ENCODE assay signal across 8 cellular contexts in genomic region chrX:153599192-153600031, GRCh38. TPM values are rescaled to one million over a fixed set of nuclear protein-coding genes. Genes with fewer than 3 reads are reported as not detected.
DNase-seq lines count a peak whose midpoint lies in the region.

No MANE protein-coding gene starts in this region.

- H2AFZ ChIP-seq in neuronal stem cell (ENCODE audit: low read length), result peak overlapping the region; percentile 84

- H3K27ac ChIP-seq in neuronal stem cell (replicated peaks; ENCODE audit: low read length), result no peak overlapping the region

- no CpG with 5 or more reads among the region's 79 CpGs for WGBS in neuronal stem cell (ENCODE audit: extremely low coverage in 2 of 2, insufficient read length in 2 of 2, insufficient replicate concordance in 1 of 2), 2 donors

- no peaks in the 10 kb centered on the region for H3K4me1 ChIP-seq in neuronal stem cell (ENCODE audit: control insufficient read depth in 2 of 2, insufficient read depth in 1 of 2, low read depth in 1 of 2, low read length in 2 of 2)

- H3K4me2 ChIP-seq in neuronal stem cell (ENCODE audit: insufficient read depth, low read length, poor library complexity, severe bottlenecking), result peak overlapping the region; percentile 56

- no peak overlapping the region for H2BK15ac ChIP-seq in neuronal stem cell (ENCODE audit: low read length)

- no peak overlapping the region for H2AK5ac ChIP-seq in neuronal stem cell (ENCODE audit: low read depth, low read length)

- H3K36me3 ChIP-seq in neuronal stem cell (replicated peaks in 1 of 2; ENCODE audit: control insufficient read depth in 2 of 2, insufficient read depth in 2 of 2, low read length in 2 of 2), result peaks cover 0 to 5% of the 10 kb centered on the region in 2 donors

- H3K9ac ChIP-seq in neuronal stem cell (ENCODE audit: low read depth, low read length, poor library complexity), result peak overlapping the region; percentile 84

- no peak overlapping the region for H2BK12ac ChIP-seq in neuronal stem cell (ENCODE audit: low read length)

- no peak overlapping the region for H3K23ac ChIP-seq in neuronal stem cell (ENCODE audit: low read depth, low read length, poor library complexity)

- H3K27me3 ChIP-seq in neuronal stem cell (ENCODE audit: control insufficient read depth in 3 of 3, insufficient read depth in 3 of 3, low read depth in 1 of 3, low read length in 3 of 3), result peaks cover 0 to 18% (median 0%) of the 10 kb centered on the region in 3 experiments

- no peak overlapping the region for H4K91ac ChIP-seq in neuronal stem cell (ENCODE audit: low read depth, low read length, poor library complexity)

- no peak overlapping the region for H4K8ac ChIP-seq in neuronal stem cell (ENCODE audit: low read depth, low read length)

- H3K4ac ChIP-seq in neuronal stem cell (ENCODE audit: low read length), result no peak overlapping the region

- no peak overlapping the region for H3K14ac ChIP-seq in neuronal stem cell (ENCODE audit: low read length)

- peak overlapping the region; percentile 71 for H3K18ac ChIP-seq in neuronal stem cell (ENCODE audit: low read length)

- peaks cover 0 to 4% of the 10 kb centered on the region in 2 donors for H3K9me3 ChIP-seq in neuronal stem cell (replicated peaks in 1 of 2; ENCODE audit: control insufficient read depth in 2 of 2, insufficient read depth in 1 of 2, low read depth in 1 of 2, low read length in 2 of 2)

- DNase-seq in Daoy (ENCODE audit: low read depth) (peak; percentile 90), GOT3 (lab: John Stamatoyannopoulos, UW) (peak; percentile 53), LHCN-M2 (ENCODE audit: low read depth) (peak; percentile 80), SHP77 treated with DMSO at 0.1 percent for 48 hours (lab: John Stamatoyannopoulos, UW) (peak; percentile 35), foreskin melanocyte (peak; percentile 57), neuronal stem cell (ENCODE audit: low spot score) (peak; percentile 81), stromal cell of bone marrow (ENCODE audit: low read depth) (peak; percentile 56)
- peak; percentile 74 for DNase-seq in activated gamma-delta T cell treated with anti-CD3 and anti-CD28 coated beads, Interleukin-2, amount 50 U/mL, for 16 hours (ENCODE audit: low read depth)

- peaks cover 6% of the 10 kb centered on the region for H3K79me1 ChIP-seq in neuronal stem cell (ENCODE audit: low read depth, low read length)

- peak overlapping the region; percentile 67 to 91 for H3K4me3 ChIP-seq in neuronal stem cell (ENCODE audit: low read length in 2 of 2)

- H2BK120ac ChIP-seq in neuronal stem cell (ENCODE audit: low read depth, low read length), result no peak overlapping the region

- no peak overlapping the region for H2BK5ac ChIP-seq in neuronal stem cell (ENCODE audit: low read length)

RNA-seq across cellular contexts. Expression of gene CCNQ, which starts 0.5 kb away (rescaled TPM):
- 37.3 and 41.5 TPM in 2 replicates for total RNA-seq in Daoy (2014; rRNA removed; shearing (Covaris generic))
- 35.3 and 40.1 TPM in 2 replicates for total RNA-seq in LHCN-M2 (2014; rRNA removed)
- 33.3 TPM for polyA plus RNA-seq in LHCN-M2 (2012)
- 24.9 TPM for polyA plus RNA-seq in neuronal stem cell (2013, experiment 1 of 2)
- polyA plus RNA-seq in neuronal stem cell (2013, experiment 2 of 2), result 25.1 TPM

RNA-seq across cellular contexts. Expression of gene DUSP9, which starts 47.6 kb away (rescaled TPM):
- 10.2 and 16.4 TPM in 2 replicates for total RNA-seq in Daoy (2014; rRNA removed; shearing (Covaris generic))
- not detected in 2 replicates for total RNA-seq in LHCN-M2 (2014; rRNA removed)
- polyA plus RNA-seq in LHCN-M2 (2012), result 0.02 TPM
- polyA plus RNA-seq in neuronal stem cell (2013, experiment 1 of 2), result 1.5 TPM
- polyA plus RNA-seq in neuronal stem cell (2013, experiment 2 of 2), result 1.4 TPM

Comparison
In these comparisons a context has a peak if more than half of its experiments do, and no peak if none do; other contexts are left out.
1. DNase-seq: peak in every context shown above with its lines; median percentile 90 in Daoy; 81 in neuronal stem cell; 80 in LHCN-M2; 74 in activated gamma-delta T cell treated with anti-CD3 and anti-CD28 coated beads, Interleukin-2, amount 50 U/mL, for 16 hours; 57 in foreskin melanocyte; 56 in stromal cell of bone marrow; 53 in GOT3; 35 in SHP77 treated with DMSO at 0.1 percent for 48 hours.
2. RNA of gene DUSP9, which starts 47.6 kb away (total RNA-seq): 10.2 to 16.4 TPM in Daoy; not detected in LHCN-M2; every median in the first group is over 10 times any median in the second.